Comparison of ENCODE assay signal across 10 cellular contexts in genomic region chr7:64849250-64849923, GRCh38. TPM values are rescaled to one million over a fixed set of nuclear protein-coding genes. Genes with fewer than 3 reads are reported as not detected.
DNase-seq lines count a peak whose midpoint lies in the region; ATAC-seq and TF ChIP-seq lines count a peak whose summit lies in the region.
"Had no signal": no experiment of that assay in that cellular context is flagged by ENCODE, and none has a peak within 500 bp of the region (broad histone marks: within the 10 kb centered on the region; RNA-seq: fewer than 3 reads in every experiment).

No MANE protein-coding gene starts in this region.

- no peak overlapping the region for H3K4me2 ChIP-seq in H9 (ENCODE audit: insufficient read depth, insufficient read length, low read length)

- no peak overlapping the region for H4K5ac ChIP-seq in H9 (ENCODE audit: insufficient read length, low read depth, low read length)

- H4K91ac ChIP-seq in H9 (ENCODE audit: insufficient read length, low read depth, low read length), result no peak overlapping the region

- no peak overlapping the region for H2BK120ac ChIP-seq in H9 (ENCODE audit: low read depth, low read length, poor library complexity, severe bottlenecking)

- no peaks in the 10 kb centered on the region for H3K79me1 ChIP-seq in H9 (ENCODE audit: insufficient read depth, low read depth, low read length, poor library complexity, severe bottlenecking)

- peaks cover 0 to 4% (median 0%) of the 10 kb centered on the region in 3 experiments; a peak in 2 of 7 replicates for H3K36me3 Mint-ChIP-seq in H9 (ENCODE audit: insufficient read depth in 1 of 3, low read depth in 3 of 3)

- peak; percentile 46; the same call in 2 of the 3 replicates for TF ChIP-seq CTCF in H9 (conservative IDR thresholded peaks at IDR 0.05)
- TF ChIP-seq CTCF in upper lobe of right lung (IDR thresholded peaks at IDR 0.05), result no peak

- intact Hi-C loops in upper lobe of right lung (cut with DNase I), result no loop called here

- H3K4me1 ChIP-seq in H9 (ENCODE audit: insufficient read depth, low read length), result no peaks in the 10 kb centered on the region
- H3K4me1 ChIP-seq in upper lobe of right lung, result no peaks in the 10 kb centered on the region

- no peak overlapping the region for H2BK15ac ChIP-seq in H9 (ENCODE audit: low read depth, low read length)

- no peak overlapping the region for H3K27ac Mint-ChIP-seq in H9

- H2BK20ac ChIP-seq in H9 (ENCODE audit: low read depth, low read length, poor library complexity, severe bottlenecking), result no peak overlapping the region

- ATAC-seq in left lobe of liver, result no peak
- no peak for ATAC-seq in upper lobe of right lung
- ATAC-seq: stimulated activated naive CD8-positive, alpha-beta T cell treated with anti-CD3 and anti-CD28 coated beads, Interleukin-15, Interleukin-2, amounts not matched to agents 100 U/mL and 50 U/mL, for 24 hours had no signal

- peaks cover 39 to 66% of the 10 kb centered on the region in 2 experiments for H3K9me3 Mint-ChIP-seq in H9

- H4K20me1 ChIP-seq in H9 (ENCODE audit: control insufficient read depth, insufficient read depth, insufficient read length), result no peaks in the 10 kb centered on the region

- H3K36me3 ChIP-seq in upper lobe of right lung, result no peaks in the 10 kb centered on the region

- H3T11ph ChIP-seq in H9 (ENCODE audit: low read length), result no peak overlapping the region

- no peaks in the 10 kb centered on the region for H3K27me3 ChIP-seq in H9 (ENCODE audit: insufficient read depth, low read length)
- no peaks in the 10 kb centered on the region for H3K27me3 ChIP-seq in upper lobe of right lung

- H3K23ac ChIP-seq in H9 (ENCODE audit: insufficient read length, low read depth, low read length), result no peak overlapping the region

- no peak overlapping the region; the same call in 1 of the 2 replicates for H3K14ac ChIP-seq in H9 (ENCODE audit: insufficient read depth, low read length)

- no peak overlapping the region for H2BK5ac ChIP-seq in H9 (ENCODE audit: insufficient read length, low read length)

- no CpG with 5 or more reads among the region's 5 CpGs for WGBS in H9 (ENCODE audit: extremely low coverage, insufficient read length, low lambda C conversion rate)

- no peak overlapping the region for H3K4ac ChIP-seq in H9 (ENCODE audit: low read depth, low read length)

- no peak overlapping the region for H3K18ac ChIP-seq in H9 (ENCODE audit: insufficient read length, low read depth, low read length)

- H3K9ac ChIP-seq in H9 (ENCODE audit: extremely low read depth, insufficient read length, low read length), result no peak overlapping the region

- H3K56ac ChIP-seq in H9 (ENCODE audit: insufficient read length, low read depth, low read length), result no peak overlapping the region

- no peak overlapping the region for H2AFZ ChIP-seq in H9 (ENCODE audit: low read length)

- H3K4me3 Mint-ChIP-seq in H9, result no peak overlapping the region

- H3K4me3 ChIP-seq in upper lobe of right lung, result no peak overlapping the region

- DNase-seq in H9 (no peak), NCI-H146 treated with DMSO at 0.1 percent for 48 hours (lab: John Stamatoyannopoulos, UW; ENCODE audit: unreplicated experiment) (peak; percentile 69), SW480 (ENCODE audit: low spot score) (peak; percentile 41), non-pigmented ciliary epithelial cell (ENCODE audit: low read depth) (peak; percentile 1), left lobe of liver (ENCODE audit: low spot score) (no peak), upper lobe of right lung (no peak), NOMO-1 treated with DMSO at 0.1 percent for 48 hours (lab: John Stamatoyannopoulos, UW; ENCODE audit: unreplicated experiment) (no peak), NCI-H446 treated with DMSO at 0.1 percent for 48 hours (lab: John Stamatoyannopoulos, UW) (no peak)
- DNase-seq: retina; stimulated activated naive CD8-positive, alpha-beta T cell treated with anti-CD3 and anti-CD28 coated beads, Interleukin-15, Interleukin-2, amounts not matched to agents 100 U/mL and 50 U/mL, for 24 hours had no signal

- no peaks in the 10 kb centered on the region for H3K23me2 ChIP-seq in H9 (ENCODE audit: insufficient read length, low read depth, low read length, poor library complexity, severe bottlenecking)

- no peak overlapping the region for H2AK5ac ChIP-seq in H9 (ENCODE audit: insufficient read length, low read length)

- H2BK12ac ChIP-seq in H9 (ENCODE audit: insufficient read length, low read depth, low read length), result no peak overlapping the region

- H3K79me2 ChIP-seq in H9 (ENCODE audit: insufficient read depth, low read length), result no peaks in the 10 kb centered on the region

- no peaks in the 10 kb centered on the region for H3K9me3 ChIP-seq in H9 (ENCODE audit: control insufficient read depth, low read depth, low read length)
- H3K9me3 ChIP-seq in upper lobe of right lung, result no peaks in the 10 kb centered on the region

- no peak overlapping the region for H3K27ac ChIP-seq in H9 (ENCODE audit: insufficient read length, low read depth, low read length)
- H3K27ac ChIP-seq in upper lobe of right lung, result no peak overlapping the region

- no peaks in the 10 kb centered on the region for H3K4me1 Mint-ChIP-seq in H9

- no peak overlapping the region for H4K8ac ChIP-seq in H9 (replicated peaks; ENCODE audit: insufficient read length, low read depth, low read length)

- H3K27me3 Mint-ChIP-seq in H9 (ENCODE audit: low read depth), result peaks cover 1% of the 10 kb centered on the region

RNA-seq across cellular contexts. Expression of gene ZNF273, which starts 53.7 kb away (rescaled TPM):
- total RNA-seq in H9 (2021) (17.9 TPM in 2 replicates), left lobe of liver (0.48 TPM), upper lobe of right lung (2.3 TPM)

RNA-seq across cellular contexts. Expression of gene ZNF138, which starts 55.2 kb away (rescaled TPM):
- total RNA-seq in H9 (2021) (23.4 and 25.6 TPM in 2 replicates), left lobe of liver (1.7 TPM), upper lobe of right lung (5.2 TPM)

Comparison
In these comparisons a context has a peak if more than half of its experiments do, and no peak if none do; other contexts are left out.
1. DNase-seq: peak in NCI-H146 treated with DMSO at 0.1 percent for 48 hours (single experiment), SW480 (single experiment) and non-pigmented ciliary epithelial cell (single experiment); none in H9 (single experiment), left lobe of liver (single experiment), upper lobe of right lung (single experiment), NOMO-1 treated with DMSO at 0.1 percent for 48 hours (single experiment) and NCI-H446 treated with DMSO at 0.1 percent for 48 hours (single experiment).